In genomic region chr11:2185324-2186085, GRCh38 we compare ENCODE assay signal across 24 cellular contexts. TPM values are rescaled to one million over a fixed set of nuclear protein-coding genes. Genes with fewer than 3 reads are reported as not detected.
"Had no signal": no experiment of that assay in that cellular context is flagged by ENCODE, and none has a peak within 500 bp of the region (broad histone marks: within the 10 kb centered on the region; RNA-seq: fewer than 3 reads in every experiment).

No MANE protein-coding gene starts in this region.

- H3K27ac ChIP-seq: body of pancreas, dorsolateral prefrontal cortex, left lung, spleen, testis, upper lobe of left lung had no signal

- H3K9me3 ChIP-seq: body of pancreas, left lung, spleen, testis, upper lobe of left lung had no signal

- H3K27ac Mint-ChIP-seq: activated CD4-positive, alpha-beta T cell treated with anti-CD3 and anti-CD28 coated beads, Interleukin-2, amount 10 ng/mL, durations not matched to agents 24 days and 14 days; activated CD8-positive, alpha-beta T cell treated with anti-CD3 and anti-CD28 coated beads for 36 hours; activated naive CD8-positive, alpha-beta T cell treated with anti-CD3 and anti-CD28 coated beads, Interleukin-2, amount 10 ng/mL, durations not matched to agents 7 days and 5 days; activated T-cell treated with anti-CD3 and anti-CD28 coated beads, Interleukin-2, amount 50 U/mL, for 24 hours; activated T-helper 2 cell treated with anti-CD3 and anti-CD28 coated beads, Interferon-gamma antibody, Interleukin-2, Interleukin-4, amounts not matched to agents 10 μg/mL and 5 μg/mL and 100 μg/mL, durations not matched to agents 14 hours and 24 hours and 36 hours; mesothelial cell of epicardium; nephron; stimulated activated memory B cell treated with anti-CD40 and anti-IgM and Interleukin-4, amounts not matched to agents 10 μg/mL and 1 μg/mL and 100 μg/mL, for 72 hours had no signal

- H3K4me1 ChIP-seq: testis had no signal

- FAIRE-seq: frontal cortex had no signal

- H3K4me3 Mint-ChIP-seq: activated CD4-positive, alpha-beta T cell treated with anti-CD3 and anti-CD28 coated beads, Interleukin-2, amount 10 ng/mL, durations not matched to agents 24 days and 14 days; activated CD8-positive, alpha-beta T cell treated with anti-CD3 and anti-CD28 coated beads for 36 hours; activated naive CD8-positive, alpha-beta T cell treated with anti-CD3 and anti-CD28 coated beads, Interleukin-2, amount 10 ng/mL, durations not matched to agents 7 days and 5 days; activated T-cell treated with anti-CD3 and anti-CD28 coated beads, Interleukin-2, amount 50 U/mL, for 24 hours; mesothelial cell of epicardium; nephron; stimulated activated memory B cell treated with anti-CD40 and anti-IgM and Interleukin-4, amounts not matched to agents 10 μg/mL and 1 μg/mL and 100 μg/mL, for 72 hours had no signal

- H3K9me3 Mint-ChIP-seq: activated CD4-positive, alpha-beta T cell treated with anti-CD3 and anti-CD28 coated beads, Interleukin-2, amount 10 ng/mL, durations not matched to agents 24 days and 14 days; activated CD8-positive, alpha-beta T cell treated with anti-CD3 and anti-CD28 coated beads for 36 hours; activated naive CD8-positive, alpha-beta T cell treated with anti-CD3 and anti-CD28 coated beads, Interleukin-2, amount 10 ng/mL, durations not matched to agents 7 days and 5 days; activated T-cell treated with anti-CD3 and anti-CD28 coated beads, Interleukin-2, amount 50 U/mL, for 24 hours; activated T-helper 2 cell treated with anti-CD3 and anti-CD28 coated beads, Interferon-gamma antibody, Interleukin-2, Interleukin-4, amounts not matched to agents 10 μg/mL and 5 μg/mL and 100 μg/mL, durations not matched to agents 14 hours and 24 hours and 36 hours; mesothelial cell of epicardium; nephron; stimulated activated memory B cell treated with anti-CD40 and anti-IgM and Interleukin-4, amounts not matched to agents 10 μg/mL and 1 μg/mL and 100 μg/mL, for 72 hours had no signal

- H3K4me1 Mint-ChIP-seq: activated CD4-positive, alpha-beta T cell treated with anti-CD3 and anti-CD28 coated beads, Interleukin-2, amount 10 ng/mL, durations not matched to agents 24 days and 14 days; activated naive CD8-positive, alpha-beta T cell treated with anti-CD3 and anti-CD28 coated beads, Interleukin-2, amount 10 ng/mL, durations not matched to agents 7 days and 5 days; stimulated activated memory B cell treated with anti-CD40 and anti-IgM and Interleukin-4, amounts not matched to agents 10 μg/mL and 1 μg/mL and 100 μg/mL, for 72 hours had no signal

- DNase-seq: activated CD4-positive, alpha-beta T cell treated with anti-CD3 and anti-CD28 coated beads, Interleukin-2, amount 10 ng/mL, durations not matched to agents 24 days and 14 days; activated CD8-positive, alpha-beta T cell treated with anti-CD3 and anti-CD28 coated beads for 36 hours; activated naive CD4-positive, alpha-beta T cell treated with Interleukin-2 at 50 U/mL for 16 hours; activated naive CD8-positive, alpha-beta T cell treated with anti-CD3 and anti-CD28 coated beads, Interleukin-2, amount 10 ng/mL, durations not matched to agents 7 days and 5 days; activated T-cell treated with anti-CD3 and anti-CD28 coated beads, Interleukin-2, amount 50 U/mL, for 24 hours; body of pancreas; left lung; occipital lobe; posterior cingulate gyrus; retina; spleen; stimulated activated CD4-positive, alpha-beta T cell treated with anti-CD3 and anti-CD28 coated beads, Interleukin-4, amount 100 ng/mL, for 4 hours; T1000; testis had no signal

- H3K36me3 ChIP-seq: left lung, spleen, upper lobe of left lung had no signal

- H3K4me3 ChIP-seq: body of pancreas, dorsolateral prefrontal cortex, left lung, spleen, testis, upper lobe of left lung had no signal

- ATAC-seq: body of pancreas; left lung; stimulated activated memory B cell treated with anti-CD40 and anti-IgM and Interleukin-4, amounts not matched to agents 10 μg/mL and 1 μg/mL and 100 μg/mL, for 72 hours had no signal

- H3K27me3 ChIP-seq: testis, upper lobe of left lung had no signal

- H3K27me3 Mint-ChIP-seq: activated CD4-positive, alpha-beta T cell treated with anti-CD3 and anti-CD28 coated beads, Interleukin-2, amount 10 ng/mL, durations not matched to agents 24 days and 14 days had no signal

- H3K36me3 Mint-ChIP-seq: activated naive CD8-positive, alpha-beta T cell treated with anti-CD3 and anti-CD28 coated beads, Interleukin-2, amount 10 ng/mL, durations not matched to agents 7 days and 5 days; mesothelial cell of epicardium; stimulated activated memory B cell treated with anti-CD40 and anti-IgM and Interleukin-4, amounts not matched to agents 10 μg/mL and 1 μg/mL and 100 μg/mL, for 72 hours had no signal

RNA-seq across cellular contexts. Expression of gene TH, which starts 13.9 kb away (rescaled TPM):
- total RNA-seq: activated CD4-positive, alpha-beta T cell treated with anti-CD3 and anti-CD28 coated beads, Interleukin-2, amount 10 ng/mL, durations not matched to agents 24 days and 14 days; activated CD8-positive, alpha-beta T cell treated with anti-CD3 and anti-CD28 coated beads for 36 hours; activated naive CD8-positive, alpha-beta T cell treated with anti-CD3 and anti-CD28 coated beads, Interleukin-2, amount 10 ng/mL, durations not matched to agents 7 days and 5 days; activated T-helper 2 cell treated with anti-CD3 and anti-CD28 coated beads, Interferon-gamma antibody, Interleukin-2, Interleukin-4, amounts not matched to agents 10 μg/mL and 5 μg/mL and 100 μg/mL, durations not matched to agents 14 hours and 24 hours and 36 hours; cardiac septum; kidney epithelial cell; occipital lobe; upper lobe of left lung had no signal

RNA-seq across cellular contexts. Expression of gene INS, which starts 24.5 kb away (rescaled TPM):
- total RNA-seq: activated CD4-positive, alpha-beta T cell treated with anti-CD3 and anti-CD28 coated beads, Interleukin-2, amount 10 ng/mL, durations not matched to agents 24 days and 14 days; activated CD8-positive, alpha-beta T cell treated with anti-CD3 and anti-CD28 coated beads for 36 hours; activated naive CD8-positive, alpha-beta T cell treated with anti-CD3 and anti-CD28 coated beads, Interleukin-2, amount 10 ng/mL, durations not matched to agents 7 days and 5 days; activated T-helper 2 cell treated with anti-CD3 and anti-CD28 coated beads, Interferon-gamma antibody, Interleukin-2, Interleukin-4, amounts not matched to agents 10 μg/mL and 5 μg/mL and 100 μg/mL, durations not matched to agents 14 hours and 24 hours and 36 hours; cardiac septum; dorsolateral prefrontal cortex; frontal cortex; kidney epithelial cell; left lung; lung microvascular endothelial cell; mesothelial cell of epicardium; occipital lobe; testis had no signal

RNA-seq across cellular contexts. Expression of gene IGF2, which starts 46.3 kb away (rescaled TPM):
- total RNA-seq: activated naive CD8-positive, alpha-beta T cell treated with anti-CD3 and anti-CD28 coated beads, Interleukin-2, amount 10 ng/mL, durations not matched to agents 7 days and 5 days had no signal
